In genomic region chr11:44565746-44566558, GRCh38 we compare ENCODE assay signal across 8 cellular contexts. TPM values are rescaled to one million over a fixed set of nuclear protein-coding genes. Genes with fewer than 3 reads are reported as not detected.
DNase-seq lines count a peak whose midpoint lies in the region; ATAC-seq, FAIRE-seq and TF ChIP-seq lines count a peak whose summit lies in the region.

No MANE protein-coding gene starts in this region.

- TF ChIP-seq EP300 in K562 (IDR thresholded peaks at IDR 0.05; ENCODE audit: low read length) = no peak

- 28% methylated on average over 28 of the region's 29 CpGs for WGBS in K562 (ENCODE audit: insufficient coverage, low coverage, missing lambda C conversion rate)

- H3K36me3 ChIP-seq in BE2C (no peaks in the 10 kb centered on the region), K562 (ENCODE audit: control insufficient read depth, insufficient read depth, low read length) (no peaks in the 10 kb centered on the region)

- H3K4me2 ChIP-seq in K562 (ENCODE audit: insufficient read depth, low read length) = peak overlapping the region; percentile 88

- H3K4me1 ChIP-seq in BE2C = no peaks in the 10 kb centered on the region
- H3K4me1 ChIP-seq in K562 (replicated peaks in 1 of 2; ENCODE audit: control insufficient read depth in 2 of 2, insufficient read depth in 2 of 2, low read length in 2 of 2) = peaks cover 28 to 42% of the 10 kb centered on the region in 2 experiments
- H3K4me1 ChIP-seq in mononuclear cell (ENCODE audit: insufficient read depth, low read length) = peaks cover 68% of the 10 kb centered on the region

- CTCF ChIA-PET in K562 (lab: Yijun Ruan, JAX; ENCODE audit: low intra/inter-chr PET ratio) = no interaction called here

- H3K27me3 ChIP-seq in BE2C = no peaks in the 10 kb centered on the region
- no peaks in the 10 kb centered on the region for H3K27me3 ChIP-seq in K562 (ENCODE audit: control insufficient read depth in 2 of 2, insufficient read depth in 2 of 2, low read length in 2 of 2)
- H3K27me3 ChIP-seq in mononuclear cell (ENCODE audit: insufficient read depth, low read length) = no peaks in the 10 kb centered on the region

- TF ChIP-seq CTCF in BE2C (IDR thresholded peaks at IDR 0.05; ENCODE audit: low read depth, low read length) (no peak), K562 (IDR thresholded peaks at IDR 0.05 in 2 of 3, conservative IDR thresholded peaks at IDR 0.05 in 1 of 3; ENCODE audit: insufficient read depth in 2 of 3, low read depth in 1 of 3, low read length in 3 of 3) (0 out of 6 replicates have a peak, but pooled peaks of 1 of the 3 experiments have one; percentile 14)

- POLR2A ChIA-PET in K562 (lab: Yijun Ruan, JAX) = interaction anchor here (0.9 to 2.9 kb wide), 3 partner anchors 17 to 46 kb away, joined by 4 to 10 read pairs (median 6); no protein-coding TSS in a partner anchor

- H3K9ac ChIP-seq in K562 (ENCODE audit: insufficient read depth in 1 of 2, low read depth in 2 of 2, low read length in 2 of 2) = peak overlapping the region; percentile 39 to 96; a peak in 3 of 4 replicates

- no TSS peak for BruUV-seq in K562 (replicated peaks; lab: Mats Ljungman, UMichigan)

- TF ChIP-seq RAD21 in K562 (CRISPR knock-in tag; conservative IDR thresholded peaks at IDR 0.05 in 1 of 2, IDR thresholded peaks at IDR 0.05 in 1 of 2) = no peak

- ATAC-seq in K562 = no peak
- ATAC-seq in HG03520 (IDR thresholded peaks at IDR 0.05; ENCODE audit: unreplicated experiment) = no peak

- FAIRE-seq in K562 (lab: Jason Lieb, UNC) = no peak

- H3K4me3 ChIP-seq in BE2C (ENCODE audit: low read depth, low read length) (peak overlapping the region; percentile 45), K562 (peak overlapping the region; percentile 41), mononuclear cell (ENCODE audit: low read length) (peak overlapping the region; percentile 63)

- no peak overlapping the region for H3K27ac ChIP-seq in K562 (ENCODE audit: extremely low read depth, low read depth, low read length)

- no peaks in the 10 kb centered on the region for H3K79me2 ChIP-seq in K562 (ENCODE audit: control insufficient read depth, insufficient read depth, low read length)

- H2AFZ ChIP-seq in K562 (ENCODE audit: low read depth, low read length) = peak overlapping the region; percentile 91

- no peak; the same call in 1 of the 2 replicates for TF ChIP-seq POLR2A in K562 (conservative IDR thresholded peaks at IDR 0.05)

- H4K20me1 ChIP-seq in K562 (replicated peaks; ENCODE audit: control insufficient read depth, insufficient read depth, low read length) = no peaks in the 10 kb centered on the region

- DNase-seq in BE2C (no peak), HT-29 (ENCODE audit: low spot score) (peak; percentile 67), K562 (ENCODE audit: extremely low read depth in 1 of 4, low spot score in 3 of 4) (peak in 2 of 4 experiments; percentile 2 to 3), NCI-H187 (lab: John Stamatoyannopoulos, UW) (no peak), NOMO-1 treated with DMSO at 0.1 percent for 48 hours (lab: John Stamatoyannopoulos, UW; ENCODE audit: unreplicated experiment) (no peak), hypothalamus (lab: John Stamatoyannopoulos, UW) (no peak)

- intact Hi-C loops in K562 (cut with micrococcal nuclease) = loop anchor here (10.0 kb wide), 1 partner anchor 219 kb away; no protein-coding TSS in a partner anchor

- H3K9me1 ChIP-seq in K562 (ENCODE audit: control insufficient read depth, insufficient read depth, low read length) = no peaks in the 10 kb centered on the region

- H3K9me3 ChIP-seq in BE2C (no peaks in the 10 kb centered on the region), K562 (replicated peaks; ENCODE audit: control insufficient read depth, insufficient read depth, low read depth, low read length) (no peaks in the 10 kb centered on the region), mononuclear cell (ENCODE audit: low read depth, low read length) (no peaks in the 10 kb centered on the region)

- in situ Hi-C loops in K562 (cut with MboI) = no loop called here

TF ChIP-seq in K562, 482 proteins besides CTCF, POLR2A, EP300 and RAD21 (continues in another document):
- TF ChIP-seq STAT5A (IDR thresholded peaks at IDR 0.05; ENCODE audit: borderline replicate concordance, low read length) = no peak
- 0 out of 4 replicates have a peak, but pooled peaks of 1 of the 2 experiments have one; percentile 20 for TF ChIP-seq NONO (IDR thresholded peaks at IDR 0.05; ENCODE audit: low read depth in 2 of 2, low read length in 1 of 2)
- TF ChIP-seq FOXP1 (CRISPR knock-in tag; IDR thresholded peaks at IDR 0.05) = 0 out of 2 replicates have a peak, but pooled peaks have one; percentile 39
- peak; percentile 10; the same call in 1 of the 2 replicates for TF ChIP-seq NKRF (IDR thresholded peaks at IDR 0.05; ENCODE audit: borderline replicate concordance)
- TF ChIP-seq MTA3 (IDR thresholded peaks at IDR 0.05; ENCODE audit: borderline replicate concordance) = peak; percentile 19; the same call in 1 of the 2 replicates
- TF ChIP-seq E2F3 (CRISPR knock-in tag; IDR thresholded peaks at IDR 0.05) = no peak
- TF ChIP-seq SRF (CRISPR knock-in tag; IDR thresholded peaks at IDR 0.05) = no peak
- peak; percentile 15 for TF ChIP-seq KDM5B (IDR thresholded peaks at IDR 0.05; ENCODE audit: insufficient replicate concordance, low read depth, low read length)
- 0 out of 2 replicates have a peak, but pooled peaks have one; percentile 60 for TF ChIP-seq KDM2B (CRISPR knock-in tag; IDR thresholded peaks at IDR 0.05)
- peak in 1 of 2 experiments; percentile 0 for TF ChIP-seq E2F6 (IDR thresholded peaks at IDR 0.05; ENCODE audit: borderline replicate concordance in 1 of 2, extremely low read depth in 1 of 2, insufficient read depth in 1 of 2, insufficient read length in 1 of 2, low read depth in 1 of 2, low read length in 1 of 2, poor library complexity in 1 of 2, severe bottlenecking in 1 of 2)

RNA-seq across cellular contexts. Expression of gene CD82, which starts 0.5 kb away (rescaled TPM):
- 1.3 TPM for polyA plus RNA-seq in BE2C (2012; ENCODE audit: insufficient read depth, insufficient read length, low read depth)
- total RNA-seq in HT-29 (2014; rRNA removed; shearing (Covaris generic)) = 159 and 173 TPM in 2 replicates
- total RNA-seq in K562 (2011; cell fraction: chromatin; rRNA removed; ENCODE audit: low replicate concordance) = 3.5 and 6.3 TPM in 2 replicates
- total RNA-seq in K562 (2011; cell fraction: nucleolus; rRNA removed) = 5.3 and 8.8 TPM in 2 replicates
- 4.4 and 6.4 TPM in 2 replicates for total RNA-seq in K562 (2011; cell fraction: nucleoplasm; rRNA removed)
- total RNA-seq in K562 (2014; rRNA removed) = 3.9 and 4.7 TPM in 2 replicates
- total RNA-seq in K562 (2014; rRNA removed; fragmentation: Illumina TruSeq; extraction: Trizol) = 1.3 and 2.0 TPM in 2 replicates
- 4.4 and 4.5 TPM in 2 replicates for total RNA-seq in K562 (2015; rRNA removed; fragmentation: Illumina TruSeq; extraction: Trizol)
- 8.2 and 9.4 TPM in 2 replicates for total RNA-seq in K562 (2021)
- 2.8 and 5.9 TPM in 2 replicates for polyA plus RNA-seq in K562 (2011; rRNA removed)
- polyA plus RNA-seq in K562 (2011; cell fraction: cytosol; rRNA removed) = 5.3 and 7.6 TPM in 2 replicates
- polyA plus RNA-seq in K562 (2011; cell fraction: nucleus; rRNA removed) = 1.1 and 2.4 TPM in 2 replicates
- 9.2 and 23.4 TPM in 2 replicates for polyA plus RNA-seq in K562 (2012)
- polyA plus RNA-seq in K562 (2014; fragmentation: Illumina TruSeq; extraction: Trizol) = 3.0 and 3.7 TPM in 2 replicates
- polyA plus RNA-seq in K562 (2014; fragmentation: Nextera tagmentation; extraction: Ambion mirVana) = under 1 TPM; 0.27 to 0.30 TPM
- 4.6 and 5.8 TPM in 2 replicates for polyA plus RNA-seq in K562 (2014; rRNA removed)
- polyA minus RNA-seq in K562 (2011; rRNA and poly(A)+ RNA removed) = 1.8 and 3.5 TPM in 2 replicates
- 2.4 and 4.0 TPM in 2 replicates for polyA minus RNA-seq in K562 (2011; cell fraction: cytosol; rRNA and poly(A)+ RNA removed)
- polyA minus RNA-seq in K562 (2011; cell fraction: nucleus; rRNA and poly(A)+ RNA removed) = 2.3 and 3.4 TPM in 2 replicates
- 22.0 TPM for total RNA-seq in mononuclear cell
